Comparison of ENCODE assay signal across 13 cellular contexts in the genomic region with DNA sequence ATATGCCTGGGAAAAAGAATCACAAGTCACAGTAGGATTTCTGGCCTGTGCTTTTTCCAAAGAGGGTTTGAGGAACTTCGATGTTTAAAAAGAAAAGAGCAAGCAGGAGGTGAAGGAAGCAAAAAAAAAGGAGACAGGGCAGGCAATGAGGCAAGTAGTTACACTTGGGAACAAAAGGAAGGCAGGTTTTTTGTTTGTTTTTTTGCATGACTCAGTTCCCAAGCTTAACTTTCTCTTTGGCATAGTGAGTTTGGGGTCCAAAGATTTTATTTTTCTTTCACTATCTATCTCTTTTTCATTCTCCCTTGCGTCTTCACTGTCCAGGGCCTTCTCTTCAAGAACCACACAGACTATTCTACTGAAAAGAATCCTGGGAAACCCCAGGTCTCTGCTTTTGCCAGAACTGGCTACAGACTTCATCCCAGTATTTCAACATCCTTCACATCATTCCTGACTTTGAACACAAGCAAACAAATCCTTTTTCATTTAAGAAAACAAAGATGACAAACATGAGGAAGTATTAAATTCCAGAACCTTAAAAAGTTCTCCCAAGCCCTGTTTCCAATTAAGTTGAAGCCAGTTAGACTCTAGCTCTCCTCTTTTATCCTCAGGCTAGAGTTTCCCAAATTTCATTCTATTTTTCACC.
A peak's percentile ranks its signal among the peaks of the same experiment; 100 is the strongest.
DNase-seq lines count a peak whose midpoint lies in the region; ATAC-seq and TF ChIP-seq lines count a peak whose summit lies in the region.
"Had no signal": no experiment of that assay in that cellular context is flagged by ENCODE, and none has a peak within 500 bp of the region (broad histone marks: within the 10 kb centered on the region; RNA-seq: fewer than 3 reads in every experiment).

No MANE protein-coding gene starts in this region.

- no peak for TF ChIP-seq CTCF in gastroesophageal sphincter (IDR thresholded peaks at IDR 0.05)

- H3K9ac ChIP-seq in skeletal muscle satellite cell (ENCODE audit: low read depth, low read length) = no peak overlapping the region

- TF ChIP-seq POLR2A in gastroesophageal sphincter (IDR thresholded peaks at IDR 0.05) = no peak

- no peak for TF ChIP-seq EP300 in gastroesophageal sphincter (IDR thresholded peaks at IDR 0.05)

- peak; percentile 75 for ATAC-seq in gastroesophageal sphincter
- ATAC-seq in GM19035 (IDR thresholded peaks at IDR 0.05; ENCODE audit: unreplicated experiment) = no peak
- ATAC-seq: activated T-helper 17 cell treated with anti-CD3 and anti-CD28 coated beads, Interleukin-2, amount 50 U/mL, for 72 hours; HCT116 had no signal

- peak overlapping the region in 2 of 4 donors; percentile 26 to 38 for H3K27ac ChIP-seq in gastroesophageal sphincter

- peak overlapping the region; percentile 35 for H3K4me2 ChIP-seq in skeletal muscle satellite cell (ENCODE audit: low read length)

- H3K4me3 ChIP-seq in gastroesophageal sphincter = no peak overlapping the region
- H3K4me3 ChIP-seq in skeletal muscle satellite cell (ENCODE audit: low read length) = no peak overlapping the region

- H3K9me3 ChIP-seq in gastroesophageal sphincter (no peaks in the 10 kb centered on the region), skeletal muscle satellite cell (replicated peaks; ENCODE audit: low read length) (no peaks in the 10 kb centered on the region)

- peak; percentile 37 for DNase-seq in EL
- DNase-seq in amniotic epithelial cell (ENCODE audit: low read depth) = peak; percentile 45
- no peak for DNase-seq in NCI-H1092 (lab: John Stamatoyannopoulos, UW)
- no peak for DNase-seq in T-helper 2 cell
- DNase-seq in retina = no peak
- DNase-seq: activated CD4-positive, alpha-beta T cell treated with anti-CD3 and anti-CD28 coated beads for 48 hours; CD4-positive, alpha-beta T cell; stimulated activated naive CD4-positive, alpha-beta T cell treated with Interleukin-2 at 50 U/mL for 16 hours had no signal

- H3K4me1 ChIP-seq in gastroesophageal sphincter (peaks cover 0 to 5% (median 0%) of the 10 kb centered on the region in 3 donors), skeletal muscle satellite cell (ENCODE audit: control insufficient read depth, insufficient read depth, low read length) (peaks cover 12% of the 10 kb centered on the region)

- H3K27me3 ChIP-seq in gastroesophageal sphincter = no peaks in the 10 kb centered on the region
- H3K27me3 ChIP-seq in skeletal muscle satellite cell (ENCODE audit: control insufficient read depth, insufficient read depth, low read length) = no peaks in the 10 kb centered on the region

- WGBS in gastroesophageal sphincter (ENCODE audit: low coverage in 1 of 2), 2 donors = 72 to 76% methylated on average over 2 of the region's 2 CpGs

- H3K36me3 ChIP-seq in gastroesophageal sphincter (no peaks in the 10 kb centered on the region), skeletal muscle satellite cell (ENCODE audit: insufficient read depth, low read length) (no peaks in the 10 kb centered on the region)

Comparison
In these comparisons a context has a peak if more than half of its experiments do, and no peak if none do; other contexts are left out.
1. DNase-seq: peak in EL (single experiment) and amniotic epithelial cell (single experiment); none in NCI-H1092 (single experiment), T-helper 2 cell (0 of 5) and retina (single experiment).